8 cellular contexts compared by ENCODE assay signal in genomic region chr12:110109037-110109836, GRCh38. TPM values are rescaled to one million over a fixed set of nuclear protein-coding genes. Genes with fewer than 3 reads are reported as not detected.
DNase-seq lines count a peak whose midpoint lies in the region; ATAC-seq and TF ChIP-seq lines count a peak whose summit lies in the region.

No MANE protein-coding gene starts in this region.

- peak overlapping the region; percentile 5 for H3K4me3 Mint-ChIP-seq in Caco-2 (ENCODE audit: unreplicated experiment)

- peak overlapping the region; percentile 28 for H2BK15ac ChIP-seq in neuronal stem cell (ENCODE audit: low read length)

- intact Hi-C loops in Caco-2 (cut with micrococcal nuclease; ENCODE audit: unreplicated experiment), result no loop called here

- H3K79me1 ChIP-seq in neuronal stem cell (ENCODE audit: low read depth, low read length), result no peaks in the 10 kb centered on the region

- no TSS peak for BruUV-seq in Caco-2 (replicated peaks; lab: Mats Ljungman, UMichigan)

- H2BK5ac ChIP-seq in neuronal stem cell (ENCODE audit: low read length), result no peak overlapping the region

- H3K27me3 Mint-ChIP-seq in Caco-2 (ENCODE audit: insufficient read depth, unreplicated experiment), result no peaks in the 10 kb centered on the region

- no peaks in the 10 kb centered on the region for H3K36me3 ChIP-seq in Caco-2 (ENCODE audit: control insufficient read depth, insufficient read depth, low read length)
- H3K36me3 ChIP-seq in Peyer's patch, result no peaks in the 10 kb centered on the region
- no peaks in the 10 kb centered on the region for H3K36me3 ChIP-seq in neuronal stem cell (replicated peaks in 1 of 2; ENCODE audit: control insufficient read depth in 2 of 2, insufficient read depth in 2 of 2, low read length in 2 of 2)

- POLR2A ChIA-PET in Caco-2 (lab: Charles Lee), result interaction anchor here (0.7 kb wide), 1 partner anchor 15 kb away, joined by 3 read pairs; the partner anchor contains the start of gene IFT81

- H2BK12ac ChIP-seq in neuronal stem cell (ENCODE audit: low read length), result no peak overlapping the region

- H3K4me3 ChIP-seq in Caco-2 (ENCODE audit: low read depth, low read length) (no peak overlapping the region), Peyer's patch (no peak overlapping the region), neuronal stem cell (ENCODE audit: low read length in 2 of 2) (peak overlapping the region in 1 of 2 donors; percentile 6)

- no peak overlapping the region for H3K23ac ChIP-seq in neuronal stem cell (ENCODE audit: low read depth, low read length, poor library complexity)

- no peak overlapping the region for H3K14ac ChIP-seq in neuronal stem cell (ENCODE audit: low read length)

- H3K9me3 Mint-ChIP-seq in Caco-2 (ENCODE audit: unreplicated experiment), result no peaks in the 10 kb centered on the region

- H2BK120ac ChIP-seq in neuronal stem cell (ENCODE audit: low read depth, low read length), result no peak overlapping the region

- H3K27me3 ChIP-seq in Caco-2 (replicated peaks; ENCODE audit: control insufficient read depth, insufficient read depth, low read length) (no peaks in the 10 kb centered on the region), Peyer's patch (no peaks in the 10 kb centered on the region), neuronal stem cell (ENCODE audit: control insufficient read depth in 3 of 3, insufficient read depth in 3 of 3, low read depth in 1 of 3, low read length in 3 of 3) (no peaks in the 10 kb centered on the region)

- no peak overlapping the region for H2AK5ac ChIP-seq in neuronal stem cell (ENCODE audit: low read depth, low read length)

- peaks cover 5% of the 10 kb centered on the region; the same call in 1 of the 2 replicates for H3K9me3 ChIP-seq in Caco-2
- H3K9me3 ChIP-seq in Peyer's patch, result no peaks in the 10 kb centered on the region
- peaks cover 0 to 4% of the 10 kb centered on the region in 2 donors for H3K9me3 ChIP-seq in neuronal stem cell (replicated peaks in 1 of 2; ENCODE audit: control insufficient read depth in 2 of 2, insufficient read depth in 1 of 2, low read depth in 1 of 2, low read length in 2 of 2)

- peak overlapping the region; percentile 50 for H4K91ac ChIP-seq in neuronal stem cell (ENCODE audit: low read depth, low read length, poor library complexity)

- no peak for TF ChIP-seq POLR2A in Peyer's patch (IDR thresholded peaks at IDR 0.05)

- H3K27ac ChIP-seq in Peyer's patch (peak overlapping the region; percentile 50 to 88 (median 69)), neuronal stem cell (replicated peaks; ENCODE audit: low read length) (peak overlapping the region; percentile 9)

- H3K4me1 ChIP-seq in Caco-2 (peaks cover 23% of the 10 kb centered on the region), Peyer's patch (peaks cover 0 to 14% (median 0%) of the 10 kb centered on the region in 4 donors), neuronal stem cell (ENCODE audit: control insufficient read depth in 2 of 2, insufficient read depth in 1 of 2, low read depth in 1 of 2, low read length in 2 of 2) (peaks cover 5 to 7% of the 10 kb centered on the region in 2 donors)

- no peak overlapping the region for H4K8ac ChIP-seq in neuronal stem cell (ENCODE audit: low read depth, low read length)

- no peak overlapping the region for H3K4ac ChIP-seq in neuronal stem cell (ENCODE audit: low read length)

- peaks cover 14% of the 10 kb centered on the region for H3K4me1 Mint-ChIP-seq in Caco-2 (ENCODE audit: low read depth, unreplicated experiment)

- TF ChIP-seq CTCF in Caco-2 (IDR thresholded peaks at IDR 0.05; ENCODE audit: insufficient read depth in 1 of 2, low read depth in 1 of 2, low read length in 1 of 2, severe bottlenecking in 1 of 2, unreplicated experiment in 1 of 2) (no peak), Peyer's patch (IDR thresholded peaks at IDR 0.05) (peak in 1 of 6 experiments; percentile 27)

- CTCF ChIA-PET in Caco-2 (lab: Charles Lee), result no interaction called here

- DNase-seq in Caco-2, result peak; percentile 55 to 67
- DNase-seq in Peyer's patch, result peak in 2 of 3 donors; percentile 34 to 79
- DNase-seq in fibroblast of peridontal ligament (ENCODE audit: extremely low read depth), result peak; percentile 100
- no peak for DNase-seq in neuronal stem cell (ENCODE audit: low spot score)
- no peak for DNase-seq in NCI-H2081 treated with DMSO at 0.1 percent for 48 hours (lab: John Stamatoyannopoulos, UW)
- no peak for DNase-seq in central memory CD4-positive, alpha-beta T cell
- no peak for DNase-seq in stimulated activated CD4-positive, alpha-beta T cell treated with anti-CD3 and anti-CD28 coated beads, Interleukin-4, amount 100 ng/mL, for 1 hour

- WGBS in neuronal stem cell (ENCODE audit: extremely low coverage in 2 of 2, insufficient read length in 2 of 2, insufficient replicate concordance in 1 of 2), 2 donors, result no CpG with 5 or more reads among the region's 13 CpGs

- H2AFZ ChIP-seq in neuronal stem cell (ENCODE audit: low read length), result peak overlapping the region; percentile 80

- H3K36me3 Mint-ChIP-seq in Caco-2 (ENCODE audit: insufficient read depth, unreplicated experiment), result peaks cover 5% of the 10 kb centered on the region

- no peak overlapping the region for H3K9ac ChIP-seq in neuronal stem cell (ENCODE audit: low read depth, low read length, poor library complexity)

- ATAC-seq in HG02798 (IDR thresholded peaks at IDR 0.05; ENCODE audit: poor library complexity, unreplicated experiment), result no peak

- peak overlapping the region; percentile 3 for H3K27ac Mint-ChIP-seq in Caco-2 (ENCODE audit: unreplicated experiment)

- H3K4me2 ChIP-seq in neuronal stem cell (ENCODE audit: insufficient read depth, low read length, poor library complexity, severe bottlenecking), result no peak overlapping the region

- peak overlapping the region; percentile 63 for H3K18ac ChIP-seq in neuronal stem cell (ENCODE audit: low read length)

RNA-seq across cellular contexts. Expression of gene IFT81, which starts 14.9 kb away (rescaled TPM):
- total RNA-seq in Caco-2 (2022) (5.9 and 6.3 TPM in 2 replicates), Peyer's patch (10 to 100 TPM in 1 of 4 donors, 1 to 10 TPM in 3; 2.5 to 20.6 (median 7.5) TPM)
- polyA plus RNA-seq in neuronal stem cell (2013, experiment 1 of 2), result 42.9 TPM
- polyA plus RNA-seq in neuronal stem cell (2013, experiment 2 of 2), result 41.6 TPM

Comparison
In these comparisons a context has a peak if more than half of its experiments do, and no peak if none do; other contexts are left out.
1. DNase-seq: peak in Caco-2 (2 of 2), Peyer's patch (2 of 3) and fibroblast of peridontal ligament (single experiment); none in neuronal stem cell (single experiment), NCI-H2081 treated with DMSO at 0.1 percent for 48 hours (single experiment), central memory CD4-positive, alpha-beta T cell (single experiment) and stimulated activated CD4-positive, alpha-beta T cell treated with anti-CD3 and anti-CD28 coated beads, Interleukin-4, amount 100 ng/mL, for 1 hour (single experiment).